12 cellular contexts compared by ENCODE assay signal in genomic region chr9:114910541-114910940, GRCh38. TPM values are rescaled to one million over a fixed set of nuclear protein-coding genes. Genes with fewer than 3 reads are reported as not detected.
DNase-seq lines count a peak whose midpoint lies in the region; ATAC-seq and TF ChIP-seq lines count a peak whose summit lies in the region.
"Had no signal": no experiment of that assay in that cellular context is flagged by ENCODE, and none has a peak within 500 bp of the region (broad histone marks: within the 10 kb centered on the region; RNA-seq: fewer than 3 reads in every experiment).

No MANE protein-coding gene starts in this region.

- peak overlapping the region; percentile 97 for H3K27ac Mint-ChIP-seq in activated naive CD4-positive, alpha-beta T cell treated with anti-CD3 and anti-CD28 coated beads, Interleukin-2, amount 50 U/mL, for 24 hours
- peak overlapping the region; percentile 99 for H3K27ac Mint-ChIP-seq in activated naive CD8-positive, alpha-beta T cell
- peak overlapping the region; percentile 95 for H3K27ac Mint-ChIP-seq in stimulated activated memory B cell treated with anti-CD40 and anti-IgM and Interleukin-4, amounts not matched to agents 10 μg/mL and 1 μg/mL and 100 μg/mL, for 72 hours

- no peak for DNase-seq in activated naive CD4-positive, alpha-beta T cell treated with Interleukin-2 at 50 U/mL for 16 hours
- DNase-seq in NCI-H2196 (lab: John Stamatoyannopoulos, UW; ENCODE audit: unreplicated experiment): peak; percentile 32
- DNase-seq in mesenteric fat pad (ENCODE audit: low spot score): no peak
- no peak for DNase-seq in GM10266 (ENCODE audit: extremely low spot score)
- DNase-seq in NCI-H774 (lab: John Stamatoyannopoulos, UW): no peak
- DNase-seq: left ventricle myocardium inferior; stimulated activated CD4-positive, alpha-beta T cell treated with anti-CD3 and anti-CD28 coated beads, Interleukin-2, amount 100 ng/mL, for 48 hours had no signal

- no peak for TF ChIP-seq CTCF in GM10266 (IDR thresholded peaks at IDR 0.05; ENCODE audit: control insufficient read depth, insufficient read depth, low read depth, missing control alignments)

- no peaks in the 10 kb centered on the region for H3K27me3 Mint-ChIP-seq in activated naive CD4-positive, alpha-beta T cell treated with anti-CD3 and anti-CD28 coated beads, Interleukin-2, amount 50 U/mL, for 24 hours
- no peaks in the 10 kb centered on the region for H3K27me3 Mint-ChIP-seq in activated naive CD8-positive, alpha-beta T cell
- H3K27me3 Mint-ChIP-seq in stimulated activated memory B cell treated with anti-CD40 and anti-IgM and Interleukin-4, amounts not matched to agents 10 μg/mL and 1 μg/mL and 100 μg/mL, for 72 hours: no peaks in the 10 kb centered on the region

- H3K4me3 Mint-ChIP-seq in activated naive CD4-positive, alpha-beta T cell treated with anti-CD3 and anti-CD28 coated beads, Interleukin-2, amount 50 U/mL, for 24 hours: no peak overlapping the region
- no peak overlapping the region for H3K4me3 Mint-ChIP-seq in activated naive CD8-positive, alpha-beta T cell
- H3K4me3 Mint-ChIP-seq in stimulated activated memory B cell treated with anti-CD40 and anti-IgM and Interleukin-4, amounts not matched to agents 10 μg/mL and 1 μg/mL and 100 μg/mL, for 72 hours: no peak overlapping the region

- H3K36me3 Mint-ChIP-seq in activated naive CD4-positive, alpha-beta T cell treated with anti-CD3 and anti-CD28 coated beads, Interleukin-2, amount 50 U/mL, for 24 hours: peaks cover 30% of the 10 kb centered on the region
- H3K36me3 Mint-ChIP-seq in activated naive CD8-positive, alpha-beta T cell: peaks cover 30% of the 10 kb centered on the region
- H3K36me3 Mint-ChIP-seq in stimulated activated memory B cell treated with anti-CD40 and anti-IgM and Interleukin-4, amounts not matched to agents 10 μg/mL and 1 μg/mL and 100 μg/mL, for 72 hours: no peaks in the 10 kb centered on the region

- ATAC-seq in stimulated activated memory B cell treated with anti-CD40 and anti-IgM and Interleukin-4, amounts not matched to agents 10 μg/mL and 1 μg/mL and 100 μg/mL, for 72 hours: no peak

- no peaks in the 10 kb centered on the region for H3K9me3 Mint-ChIP-seq in activated naive CD4-positive, alpha-beta T cell treated with anti-CD3 and anti-CD28 coated beads, Interleukin-2, amount 50 U/mL, for 24 hours
- H3K9me3 Mint-ChIP-seq in activated naive CD8-positive, alpha-beta T cell (ENCODE audit: low read depth): no peaks in the 10 kb centered on the region
- no peaks in the 10 kb centered on the region for H3K9me3 Mint-ChIP-seq in stimulated activated memory B cell treated with anti-CD40 and anti-IgM and Interleukin-4, amounts not matched to agents 10 μg/mL and 1 μg/mL and 100 μg/mL, for 72 hours

- H3K4me1 Mint-ChIP-seq in activated naive CD4-positive, alpha-beta T cell treated with anti-CD3 and anti-CD28 coated beads, Interleukin-2, amount 50 U/mL, for 24 hours: peaks cover 78% of the 10 kb centered on the region
- peaks cover 78% of the 10 kb centered on the region for H3K4me1 Mint-ChIP-seq in activated naive CD8-positive, alpha-beta T cell (ENCODE audit: low read depth)
- H3K4me1 Mint-ChIP-seq in stimulated activated memory B cell treated with anti-CD40 and anti-IgM and Interleukin-4, amounts not matched to agents 10 μg/mL and 1 μg/mL and 100 μg/mL, for 72 hours: peaks cover 48% of the 10 kb centered on the region

RNA-seq across cellular contexts. Expression of gene TNFSF8, which starts 19.9 kb away (rescaled TPM):
- total RNA-seq in mesenteric fat pad: 4.6 TPM
- total RNA-seq: dermis microvascular lymphatic vessel endothelial cell, glomerular endothelial cell had no signal
